Comparison of ENCODE assay signal across 9 cellular contexts in genomic region chr19:35135389-35135909, GRCh38. TPM values are rescaled to one million over a fixed set of nuclear protein-coding genes. Genes with fewer than 3 reads are reported as not detected.
DNase-seq lines count a peak whose midpoint lies in the region; ATAC-seq and FAIRE-seq lines count a peak whose summit lies in the region.
"Had no signal": no experiment of that assay in that cellular context is flagged by ENCODE, and none has a peak within 500 bp of the region (broad histone marks: within the 10 kb centered on the region; RNA-seq: fewer than 3 reads in every experiment).

No MANE protein-coding gene starts in this region.

- FAIRE-seq in HTR-8/SVneo (lab: Jason Lieb, UNC) = peak; percentile 76
- peak; percentile 83 for FAIRE-seq in urothelium cell line (lab: Jason Lieb, UNC)

- no peak for ATAC-seq in HG03039 (IDR thresholded peaks at IDR 0.05; ENCODE audit: unreplicated experiment)

- DNase-seq in Caki2 (ENCODE audit: low read depth) = peak; percentile 63
- DNase-seq in HTR-8/SVneo (ENCODE audit: insufficient read length, low spot score) = peak; percentile 82
- peak; percentile 64 for DNase-seq in RPMI8226
- DNase-seq in activated naive CD4-positive, alpha-beta T cell (lab: John Stamatoyannopoulos, UW) = peak in 3 of 4 experiments; percentile 33 to 53 (median 37)
- peak; percentile 89 for DNase-seq in germinal center (ENCODE audit: low spot score)
- DNase-seq in occipital lobe (lab: John Stamatoyannopoulos, UW) = peak; percentile 59
- DNase-seq in urothelium cell line (ENCODE audit: low spot score) = peak; percentile 83

- in situ Hi-C loops in Caki2 (cut with HindIII; ENCODE audit: low pct_unique_long_range_greater_than_20kb, low sequenced_read_pairs) = no loop called here

RNA-seq across cellular contexts. Expression of gene LGI4, which starts 0.6 kb away (rescaled TPM):
- total RNA-seq in Caki2 (2014; rRNA removed; shearing (Covaris generic); ENCODE audit: low replicate concordance) = 0.29 TPM in 1 of 2 replicates, not detected in the other
- total RNA-seq in occipital lobe = 14.2 TPM

RNA-seq across cellular contexts. Expression of gene FXYD1, which starts 3.2 kb away (rescaled TPM):
- not detected in 2 replicates for total RNA-seq in Caki2 (2014; rRNA removed; shearing (Covaris generic); ENCODE audit: low replicate concordance)
- not detected for total RNA-seq in occipital lobe

RNA-seq across cellular contexts. Expression of gene FXYD7, which starts 7.6 kb away (rescaled TPM):
- total RNA-seq in Caki2 (2014; rRNA removed; shearing (Covaris generic); ENCODE audit: low replicate concordance) = not detected in 2 replicates
- total RNA-seq in occipital lobe = 24.0 TPM

RNA-seq across cellular contexts. Expression of gene FXYD5, which starts 19.1 kb away (rescaled TPM):
- total RNA-seq in Caki2 (2014; rRNA removed; shearing (Covaris generic); ENCODE audit: low replicate concordance) = 43.7 and 51.5 TPM in 2 replicates
- total RNA-seq in occipital lobe = not detected

RNA-seq across cellular contexts. Expression of gene FXYD3, which starts 19.8 kb away (rescaled TPM):
- total RNA-seq in Caki2 (2014; rRNA removed; shearing (Covaris generic); ENCODE audit: low replicate concordance) = not detected in 2 replicates
- not detected for total RNA-seq in occipital lobe
- total RNA-seq: T-helper 2 cell treated with Interferon-gamma antibody and Interleukin-4, amounts not matched to agents 100 ng/mL and 5 ng/mL, for 36 hours had no signal

Comparison
In these comparisons a context has a peak if more than half of its experiments do, and no peak if none do; other contexts are left out.
1. DNase-seq: peak in every context shown above with its lines; median percentile 89 in germinal center; 83 in urothelium cell line; 82 in HTR-8/SVneo; 64 in RPMI8226; 63 in Caki2; 59 in occipital lobe; 37 in activated naive CD4-positive, alpha-beta T cell.
2. RNA of gene LGI4, which starts 0.6 kb away (total RNA-seq): 14.2 TPM in occipital lobe (single experiment); 0.29 TPM in Caki2; every median in the first group is over 10 times any median in the second.
3. RNA of gene FXYD7, which starts 7.6 kb away (total RNA-seq): 24.0 TPM in occipital lobe (single experiment); not detected in Caki2; every median in the first group is over 10 times any median in the second.